In the genomic region with DNA sequence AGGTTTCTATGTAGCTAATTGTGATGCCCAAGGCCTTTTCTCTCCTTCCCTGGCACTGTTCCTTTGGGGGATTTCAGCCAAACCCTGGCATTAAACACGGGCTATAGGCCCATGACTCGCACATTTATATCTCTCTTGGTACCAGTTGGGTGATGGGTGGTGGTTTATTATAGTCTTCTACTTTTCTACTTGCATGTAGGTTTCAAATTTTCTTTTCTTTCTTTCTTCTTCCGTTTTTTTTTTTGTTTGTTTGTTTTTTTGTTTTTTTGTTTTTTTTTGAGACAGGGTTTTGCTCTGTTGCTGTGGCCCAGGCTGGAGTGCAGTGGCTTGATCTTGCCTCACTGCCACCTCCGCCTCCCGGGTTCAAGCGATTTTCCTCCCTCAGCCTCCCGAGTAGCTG, we compare ENCODE assay signal across 8 cellular contexts. TPM values are rescaled to one million over a fixed set of nuclear protein-coding genes. Genes with fewer than 3 reads are reported as not detected.
DNase-seq lines count a peak whose midpoint lies in the region; ATAC-seq and TF ChIP-seq lines count a peak whose summit lies in the region.

No MANE protein-coding gene starts in this region.

- peaks cover 58% of the 10 kb centered on the region for H3K4me1 Mint-ChIP-seq in CD8-positive, alpha-beta T cell (ENCODE audit: low read depth)

- no peak for TF ChIP-seq CTCF in CD8-positive, alpha-beta T cell (IDR thresholded peaks at IDR 0.05)
- TF ChIP-seq CTCF in neutrophil (IDR thresholded peaks at IDR 0.05) = no peak

- peak overlapping the region; percentile 84 for H3K4me3 ChIP-seq in CD8-positive, alpha-beta T cell (ENCODE audit: low read depth, low read length)
- peak overlapping the region; percentile 84 to 94 for H3K4me3 ChIP-seq in duodenal mucosa (ENCODE audit: low read depth in 1 of 2, low read length in 2 of 2)
- peak overlapping the region; percentile 82 to 95 for H3K4me3 ChIP-seq in neutrophil (ENCODE audit: low read depth in 1 of 2, low read length in 1 of 2)

- H3K27ac ChIP-seq in CD8-positive, alpha-beta T cell (ENCODE audit: low read depth, low read length) = peak overlapping the region; percentile 70
- peak overlapping the region; percentile 90 for H3K27ac ChIP-seq in duodenal mucosa (ENCODE audit: low read depth, low read length)
- H3K27ac ChIP-seq in neutrophil = peak overlapping the region; percentile 95

- no peaks in the 10 kb centered on the region for H3K27me3 Mint-ChIP-seq in CD8-positive, alpha-beta T cell (ENCODE audit: low read depth)

- no peak for DNase-seq in CD8-positive, alpha-beta T cell
- peak; percentile 36 for DNase-seq in NCI-H226
- no peak for DNase-seq in NCI-H82 treated with DMSO at 0.1 percent for 48 hours (lab: John Stamatoyannopoulos, UW; ENCODE audit: unreplicated experiment)
- no peak for DNase-seq in amygdala (lab: John Stamatoyannopoulos, UW)
- DNase-seq in NCI-H2107 (lab: John Stamatoyannopoulos, UW) = no peak

- H3K36me3 Mint-ChIP-seq in CD8-positive, alpha-beta T cell = peaks cover 58% of the 10 kb centered on the region

- peaks cover 42% of the 10 kb centered on the region for H3K4me1 ChIP-seq in CD8-positive, alpha-beta T cell (ENCODE audit: insufficient read depth, low read length)
- H3K4me1 ChIP-seq in duodenal mucosa (ENCODE audit: control insufficient read depth in 1 of 2, insufficient read depth in 2 of 2, low read length in 2 of 2) (peaks cover 31% of the 10 kb centered on the region in 2 donors), neutrophil (ENCODE audit: control insufficient read depth in 1 of 2, insufficient read depth in 1 of 2, low read depth in 1 of 2, low read length in 1 of 2) (peaks cover 58 to 65% of the 10 kb centered on the region in 2 experiments)

- no peaks in the 10 kb centered on the region for H3K9me3 Mint-ChIP-seq in CD8-positive, alpha-beta T cell

- peaks cover 15% of the 10 kb centered on the region for H3K36me3 ChIP-seq in CD8-positive, alpha-beta T cell (ENCODE audit: insufficient read depth, low read length)
- peaks cover 13 to 14% of the 10 kb centered on the region in 2 donors for H3K36me3 ChIP-seq in duodenal mucosa (ENCODE audit: control insufficient read depth in 1 of 2, insufficient read depth in 2 of 2, low read length in 2 of 2)
- peaks cover 53% of the 10 kb centered on the region for H3K36me3 ChIP-seq in neutrophil

- no peaks in the 10 kb centered on the region for H3K27me3 ChIP-seq in CD8-positive, alpha-beta T cell (ENCODE audit: insufficient read depth, low read length)
- H3K27me3 ChIP-seq in duodenal mucosa (ENCODE audit: control insufficient read depth in 1 of 2, insufficient read depth in 2 of 2, low read length in 2 of 2) (no peaks in the 10 kb centered on the region), neutrophil (no peaks in the 10 kb centered on the region)

- POLR2A ChIA-PET in CD8-positive, alpha-beta T cell (lab: Charles Lee) = interaction anchor here (0.8 to 3.1 kb wide), 6 partner anchors 12 to 213 kb away, joined by 3 to 11 read pairs (median 4); a partner anchor contains a TSS

- H3K9me3 ChIP-seq in CD8-positive, alpha-beta T cell (ENCODE audit: low read length) = no peaks in the 10 kb centered on the region
- H3K9me3 ChIP-seq in duodenal mucosa (ENCODE audit: control insufficient read depth in 1 of 2, low read length in 2 of 2) = no peaks in the 10 kb centered on the region
- H3K9me3 ChIP-seq in neutrophil = no peaks in the 10 kb centered on the region

- H3K9ac ChIP-seq in duodenal mucosa (ENCODE audit: low read depth in 1 of 2, low read length in 2 of 2) = peak overlapping the region; percentile 93 to 95

- ATAC-seq in CD8-positive, alpha-beta T cell = no peak
- no peak for ATAC-seq in GM19452 (IDR thresholded peaks at IDR 0.05; ENCODE audit: unreplicated experiment)

- peak overlapping the region; percentile 95 for H3K27ac Mint-ChIP-seq in CD8-positive, alpha-beta T cell

- CTCF ChIA-PET in CD8-positive, alpha-beta T cell (lab: Charles Lee) = interaction anchor here (1.0 to 2.9 kb wide), 5 partner anchors 12 to 95 kb away, joined by 3 to 10 read pairs (median 4); no protein-coding TSS in a partner anchor

- intact Hi-C loops in CD8-positive, alpha-beta T cell (cut with DNase I, micrococcal nuclease) = loop anchor here (1.0 to 5.0 kb wide), 3 partner anchors 58 to 95 kb away; a partner anchor contains a TSS

- H3K4me3 Mint-ChIP-seq in CD8-positive, alpha-beta T cell = peak overlapping the region; percentile 93

RNA-seq across cellular contexts. Expression of a gene that starts 1.1 kb away (rescaled TPM):
- 1 to 10 TPM; 7.4 to 8.2 TPM for total RNA-seq in CD8-positive, alpha-beta T cell

RNA-seq across cellular contexts. Expression of a gene that starts 37.5 kb away (rescaled TPM):
- 10 to 100 TPM; 21.9 to 30.0 TPM for total RNA-seq in CD8-positive, alpha-beta T cell

RNA-seq across cellular contexts. Expression of a gene that starts 57.5 kb away (rescaled TPM):
- 10 to 100 TPM; 15.1 to 18.6 TPM for total RNA-seq in CD8-positive, alpha-beta T cell
